14 cellular contexts compared by ENCODE assay signal in the genomic region with DNA sequence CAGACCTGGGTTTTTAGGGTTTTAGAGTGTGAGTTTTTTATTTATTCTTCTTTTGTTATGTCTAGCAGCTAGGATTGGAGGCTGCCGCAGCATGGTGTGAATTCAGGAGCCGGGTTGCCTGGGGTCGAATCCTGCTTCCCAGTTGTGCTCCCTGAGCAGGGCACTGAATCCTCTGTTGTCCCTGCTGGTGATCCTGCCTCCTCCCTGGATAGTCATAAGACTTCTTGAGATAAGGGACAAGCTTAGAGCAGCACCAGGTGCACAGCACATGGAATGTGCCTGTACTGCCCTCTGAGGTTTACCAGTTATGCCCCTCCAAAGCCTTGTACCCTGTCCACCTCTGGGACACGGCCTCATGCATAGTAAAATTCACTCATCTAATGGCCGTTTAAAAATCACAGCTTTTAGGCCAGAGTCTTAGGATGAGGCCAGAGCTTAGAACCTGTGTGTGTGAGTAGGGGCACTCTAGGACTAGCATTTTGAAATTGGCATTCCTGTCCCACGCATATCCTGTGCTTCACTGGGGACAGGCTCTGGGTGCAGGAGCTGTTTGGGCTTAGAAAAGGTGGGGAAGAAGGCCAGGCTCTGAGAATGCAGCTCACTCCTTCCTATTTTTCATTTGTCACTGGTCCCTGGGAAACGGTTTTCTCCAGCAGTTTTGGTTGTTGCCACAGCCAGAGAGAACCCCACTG. TPM values are rescaled to one million over a fixed set of nuclear protein-coding genes. Genes with fewer than 3 reads are reported as not detected.
DNase-seq lines count a peak whose midpoint lies in the region; ATAC-seq and TF ChIP-seq lines count a peak whose summit lies in the region.
"Had no signal": no experiment of that assay in that cellular context is flagged by ENCODE, and none has a peak within 500 bp of the region (broad histone marks: within the 10 kb centered on the region; RNA-seq: fewer than 3 reads in every experiment).

No MANE protein-coding gene starts in this region.

- no peak for TF ChIP-seq CTCF in HCT116 (IDR thresholded peaks at IDR 0.05 in 2 of 3, conservative IDR thresholded peaks at IDR 0.05 in 1 of 3; ENCODE audit: borderline replicate concordance in 1 of 3, insufficient read depth in 1 of 3, low read depth in 2 of 3, low read length in 2 of 3)
- TF ChIP-seq CTCF in RWPE1 (conservative IDR thresholded peaks at IDR 0.05; ENCODE audit: low read depth), result no peak
- TF ChIP-seq CTCF in glutamatergic neuron (IDR thresholded peaks at IDR 0.05; ENCODE audit: partially characterized antibody, unreplicated experiment), result no peak
- TF ChIP-seq CTCF in osteocyte (IDR thresholded peaks at IDR 0.05), result no peak

- ATAC-seq in HCT116 (peak; percentile 19), HG03354 (IDR thresholded peaks at IDR 0.05; ENCODE audit: poor library complexity, severe bottlenecking, unreplicated experiment) (no peak), GM19397 (IDR thresholded peaks at IDR 0.05; ENCODE audit: unreplicated experiment) (no peak)

- no peaks in the 10 kb centered on the region for H3K9me2 ChIP-seq in HCT116 (ENCODE audit: insufficient read depth)

- peaks cover 8% of the 10 kb centered on the region; the same call in 1 of the 2 replicates for H3K79me2 ChIP-seq in HCT116 (ENCODE audit: insufficient read depth, low read length)
- H3K79me2 ChIP-seq: hepatocyte had no signal

- intact Hi-C loops in HCT116 (cut with micrococcal nuclease), result loop anchor here (1.0 to 5.0 kb wide), 5 partner anchors 231 to 793 kb away; no protein-coding TSS in a partner anchor

- H4K20me1 ChIP-seq in HCT116 (ENCODE audit: insufficient read depth), result no peaks in the 10 kb centered on the region; the same call in 1 of the 2 replicates

- TF ChIP-seq RAD21 in HCT116 (IDR thresholded peaks at IDR 0.05; ENCODE audit: low read depth), result no peak

- no TSS peak for BruUV-seq in HCT116 (replicated peaks; lab: Mats Ljungman, UMichigan)

- H3K27ac ChIP-seq in HCT116 (ENCODE audit: low read depth, low read length), result no peak overlapping the region
- peak overlapping the region; percentile 97 for H3K27ac ChIP-seq in RWPE1
- H3K27ac ChIP-seq: hepatocyte, ovary, uterus had no signal

- H3K4me2 ChIP-seq in HCT116 (ENCODE audit: low read length), result no peak overlapping the region
- H3K4me2 ChIP-seq: hepatocyte had no signal

- H3K9me3 Mint-ChIP-seq in glutamatergic neuron (ENCODE audit: unreplicated experiment) (peaks cover 8% of the 10 kb centered on the region), osteocyte (ENCODE audit: unreplicated experiment) (no peaks in the 10 kb centered on the region)
- H3K9me3 Mint-ChIP-seq: activated CD4-positive, alpha-beta memory T cell treated with anti-CD3 and anti-CD28 coated beads, Interleukin-2, amount 10 ng/mL, durations not matched to agents 7 days and 5 days; activated T-cell treated with anti-CD3 and anti-CD28 coated beads, Interleukin-2, amount 50 U/mL, for 4 hours; T-cell had no signal

- CTCF ChIA-PET in HCT116 (lab: Charles Lee) (interaction anchor here (0.8 to 2.9 kb wide), 4 partner anchors 231 to 722 kb away, joined by 3 to 14 read pairs (median 4); a partner anchor contains a TSS), RWPE1 (lab: Yijun Ruan, JAX) (interaction anchor here (0.6 to 2.3 kb wide), 26 partner anchors 9 to 792 kb away, joined by 3 to 19 read pairs (median 4); a partner anchor contains a TSS)

- no peak overlapping the region for H3K9ac ChIP-seq in HCT116 (ENCODE audit: low read length)

- no peak overlapping the region for H3K4me3 ChIP-seq in HCT116 (replicated peaks in 1 of 2; ENCODE audit: low read depth in 1 of 2, low read length in 2 of 2)
- H3K4me3 ChIP-seq: hepatocyte, MG63, ovary, uterus had no signal

- H3K4me1 ChIP-seq in HCT116 (ENCODE audit: control insufficient read depth in 1 of 2, insufficient read depth in 2 of 2, low read length in 2 of 2), result peaks cover 3 to 5% of the 10 kb centered on the region in 2 experiments
- H3K4me1 ChIP-seq: uterus had no signal

- peak overlapping the region; percentile 43 for H3K27ac Mint-ChIP-seq in glutamatergic neuron (ENCODE audit: unreplicated experiment)
- H3K27ac Mint-ChIP-seq in osteocyte (ENCODE audit: unreplicated experiment), result no peak overlapping the region
- H3K27ac Mint-ChIP-seq: activated CD4-positive, alpha-beta memory T cell treated with anti-CD3 and anti-CD28 coated beads, Interleukin-2, amount 10 ng/mL, durations not matched to agents 7 days and 5 days; T-cell had no signal

- peaks cover 63% of the 10 kb centered on the region for H3K4me1 Mint-ChIP-seq in glutamatergic neuron (ENCODE audit: low read depth, unreplicated experiment)
- H3K4me1 Mint-ChIP-seq in osteocyte (ENCODE audit: unreplicated experiment), result peaks cover 43% of the 10 kb centered on the region

- no peaks in the 10 kb centered on the region for H3K27me3 ChIP-seq in HCT116 (ENCODE audit: insufficient read depth, low read length)
- H3K27me3 ChIP-seq: hepatocyte, MG63, ovary, uterus had no signal

- TF ChIP-seq POLR2A in HCT116 (IDR thresholded peaks at IDR 0.05; ENCODE audit: borderline replicate concordance, extremely low read depth, insufficient read depth, insufficient read length), result no peak

- H3K4me3 Mint-ChIP-seq in glutamatergic neuron (ENCODE audit: unreplicated experiment) (peak overlapping the region; percentile 33), osteocyte (ENCODE audit: unreplicated experiment) (no peak overlapping the region)
- H3K4me3 Mint-ChIP-seq: activated CD4-positive, alpha-beta memory T cell treated with anti-CD3 and anti-CD28 coated beads, Interleukin-2, amount 10 ng/mL, durations not matched to agents 7 days and 5 days; activated T-cell treated with anti-CD3 and anti-CD28 coated beads, Interleukin-2, amount 50 U/mL, for 4 hours; T-cell had no signal

- H3K36me3 Mint-ChIP-seq in glutamatergic neuron (ENCODE audit: unreplicated experiment) (peaks cover 5% of the 10 kb centered on the region), osteocyte (ENCODE audit: unreplicated experiment) (no peaks in the 10 kb centered on the region)

- POLR2A ChIA-PET in HCT116 (lab: Charles Lee) (no interaction called here), RWPE1 (lab: Yijun Ruan, JAX; ENCODE audit: low non-redundant PET) (no interaction called here)

- DNase-seq in HCT116 (ENCODE audit: low read depth, low spot score) (no peak), RWPE1 (ENCODE audit: low spot score) (no peak), glutamatergic neuron (no peak), osteocyte (ENCODE audit: extremely low spot score, unreplicated experiment) (peak; percentile 74), OCI-M2 (lab: John Stamatoyannopoulos, UW; ENCODE audit: unreplicated experiment) (no peak)

- H3K27me3 Mint-ChIP-seq in glutamatergic neuron (ENCODE audit: unreplicated experiment) (peaks cover 9% of the 10 kb centered on the region), osteocyte (ENCODE audit: unreplicated experiment) (no peaks in the 10 kb centered on the region)
- H3K27me3 Mint-ChIP-seq: activated CD4-positive, alpha-beta memory T cell treated with anti-CD3 and anti-CD28 coated beads, Interleukin-2, amount 10 ng/mL, durations not matched to agents 7 days and 5 days; T-cell had no signal

- H3K36me3 ChIP-seq in HCT116 (ENCODE audit: control insufficient read depth in 1 of 2, insufficient read depth in 2 of 2, low read length in 2 of 2), result no peaks in the 10 kb centered on the region
- H3K36me3 ChIP-seq: MG63, ovary, uterus had no signal

- RAD21 ChIA-PET in HCT116 (lab: Charles Lee; ENCODE audit: low non-redundant PET in 1 of 2, low total read pairs in 2 of 2, uncharacterized antibody in 2 of 2, unreplicated experiment in 2 of 2), result no interaction called here

- no peak overlapping the region for H2AFZ ChIP-seq in HCT116 (ENCODE audit: low read depth, low read length, poor library complexity, severe bottlenecking)
- H2AFZ ChIP-seq: hepatocyte had no signal

- no peaks in the 10 kb centered on the region for H3K9me3 ChIP-seq in HCT116 (ENCODE audit: control insufficient read depth in 1 of 2, insufficient read depth in 1 of 2, low read depth in 1 of 2, low read length in 2 of 2)
- H3K9me3 ChIP-seq: MG63, ovary, uterus had no signal

TF ChIP-seq in HCT116, 20 proteins besides CTCF, POLR2A, EP300 and RAD21:
- TF ChIP-seq EGR1 (IDR thresholded peaks at IDR 0.05; ENCODE audit: low read depth) (no peak), SP1 (IDR thresholded peaks at IDR 0.05; ENCODE audit: low read depth) (no peak), TCF7L2 (IDR thresholded peaks at IDR 0.05; ENCODE audit: borderline replicate concordance, extremely low read depth, insufficient read depth, insufficient read length) (no peak), YY1 (IDR thresholded peaks at IDR 0.05; ENCODE audit: extremely low read depth, insufficient replicate concordance, low read depth, low read length) (no peak), CBX3 (IDR thresholded peaks at IDR 0.05; ENCODE audit: low read depth) (no peak), ELF1 (IDR thresholded peaks at IDR 0.05; ENCODE audit: borderline replicate concordance, low read depth) (no peak), ZNF274 (IDR thresholded peaks at IDR 0.05; ENCODE audit: low read depth, low read length) (no peak)
- TF ChIP-seq, protein P1, sequence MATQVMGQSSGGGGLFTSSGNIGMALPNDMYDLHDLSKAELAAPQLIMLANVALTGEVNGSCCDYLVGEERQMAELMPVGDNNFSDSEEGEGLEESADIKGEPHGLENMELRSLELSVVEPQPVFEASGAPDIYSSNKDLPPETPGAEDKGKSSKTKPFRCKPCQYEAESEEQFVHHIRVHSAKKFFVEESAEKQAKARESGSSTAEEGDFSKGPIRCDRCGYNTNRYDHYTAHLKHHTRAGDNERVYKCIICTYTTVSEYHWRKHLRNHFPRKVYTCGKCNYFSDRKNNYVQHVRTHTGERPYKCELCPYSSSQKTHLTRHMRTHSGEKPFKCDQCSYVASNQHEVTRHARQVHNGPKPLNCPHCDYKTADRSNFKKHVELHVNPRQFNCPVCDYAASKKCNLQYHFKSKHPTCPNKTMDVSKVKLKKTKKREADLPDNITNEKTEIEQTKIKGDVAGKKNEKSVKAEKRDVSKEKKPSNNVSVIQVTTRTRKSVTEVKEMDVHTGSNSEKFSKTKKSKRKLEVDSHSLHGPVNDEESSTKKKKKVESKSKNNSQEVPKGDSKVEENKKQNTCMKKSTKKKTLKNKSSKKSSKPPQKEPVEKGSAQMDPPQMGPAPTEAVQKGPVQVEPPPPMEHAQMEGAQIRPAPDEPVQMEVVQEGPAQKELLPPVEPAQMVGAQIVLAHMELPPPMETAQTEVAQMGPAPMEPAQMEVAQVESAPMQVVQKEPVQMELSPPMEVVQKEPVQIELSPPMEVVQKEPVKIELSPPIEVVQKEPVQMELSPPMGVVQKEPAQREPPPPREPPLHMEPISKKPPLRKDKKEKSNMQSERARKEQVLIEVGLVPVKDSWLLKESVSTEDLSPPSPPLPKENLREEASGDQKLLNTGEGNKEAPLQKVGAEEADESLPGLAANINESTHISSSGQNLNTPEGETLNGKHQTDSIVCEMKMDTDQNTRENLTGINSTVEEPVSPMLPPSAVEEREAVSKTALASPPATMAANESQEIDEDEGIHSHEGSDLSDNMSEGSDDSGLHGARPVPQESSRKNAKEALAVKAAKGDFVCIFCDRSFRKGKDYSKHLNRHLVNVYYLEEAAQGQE (IDR thresholded peaks at IDR 0.05; ENCODE audit: low read depth), result no peak

RNA-seq across cellular contexts. Expression of a gene that starts 47.7 kb away (rescaled TPM):
- 36.3 TPM for total RNA-seq in HCT116 (2021; ENCODE audit: unreplicated experiment)
- polyA plus RNA-seq in HCT116 (2012), result 43.2 and 47.3 TPM in 2 replicates
- 17.2 TPM for total RNA-seq in glutamatergic neuron (ENCODE audit: unreplicated experiment)
- 13.1 and 13.9 TPM in 2 replicates for total RNA-seq in osteocyte
